2 cellular contexts compared by ENCODE assay signal in genomic region chr22:48960981-48961655, GRCh38.
TF ChIP-seq lines count a peak whose summit lies in the region.

No MANE protein-coding gene starts in this region.

TF ChIP-seq in HepG2, 621 proteins besides CTCF, POLR2A, EP300 and RAD21 (continued from another document and continues in another):
- TF ChIP-seq CREM (IDR thresholded peaks at IDR 0.05) (no peak), CREM (CRISPR knock-in tag; IDR thresholded peaks at IDR 0.05) (no peak), KLF9 (CRISPR knock-in tag; IDR thresholded peaks at IDR 0.05; ENCODE audit: low read depth) (no peak), NR2F6 (IDR thresholded peaks at IDR 0.05) (no peak), NR2F6 (CRISPR knock-in tag; IDR thresholded peaks at IDR 0.05) (no peak), ZNF142 (CRISPR knock-in tag; IDR thresholded peaks at IDR 0.05) (no peak), ZNF670 (CRISPR knock-in tag; IDR thresholded peaks at IDR 0.05; ENCODE audit: borderline replicate concordance) (no peak), ZBTB49 (CRISPR knock-in tag; IDR thresholded peaks at IDR 0.05; ENCODE audit: borderline replicate concordance) (no peak), AHDC1 (CRISPR knock-in tag; IDR thresholded peaks at IDR 0.05; ENCODE audit: borderline replicate concordance) (no peak)

TF ChIP-seq in H1, 55 proteins besides CTCF, POLR2A, EP300 and RAD21 (continued from another document):
- TF ChIP-seq TCF12 (IDR thresholded peaks at IDR 0.05; ENCODE audit: low read depth, low read length) = no peak
- no peak for TF ChIP-seq BCL11A (IDR thresholded peaks at IDR 0.05; ENCODE audit: low read depth in 2 of 2, low read length in 2 of 2)
- TF ChIP-seq RBBP5 (IDR thresholded peaks at IDR 0.05; ENCODE audit: borderline replicate concordance, low read depth, low read length) = no peak
- TF ChIP-seq CHD2 (IDR thresholded peaks at IDR 0.05; ENCODE audit: low read length) = no peak
- no peak for TF ChIP-seq CREB1 (IDR thresholded peaks at IDR 0.05)
- TF ChIP-seq CTBP2 (IDR thresholded peaks at IDR 0.05; ENCODE audit: borderline replicate concordance, insufficient read depth, insufficient read length, low read length) = no peak
